8 cellular contexts compared by ENCODE assay signal in genomic region chr12:122499991-122500684, GRCh38. TPM values are rescaled to one million over a fixed set of nuclear protein-coding genes. Genes with fewer than 3 reads are reported as not detected.
A peak's percentile ranks its signal among the peaks of the same experiment; 100 is the strongest.
DNase-seq lines count a peak whose midpoint lies in the region; ATAC-seq and TF ChIP-seq lines count a peak whose summit lies in the region.

No MANE protein-coding gene starts in this region.

- H3K4me3 ChIP-seq in iPS-20b (ENCODE audit: low read length) (peak overlapping the region; percentile 75), skin epidermis (peak overlapping the region; percentile 61 to 85 (median 78))

- DNase-seq in GM10266 (ENCODE audit: extremely low spot score) (peak; percentile 56), NCI-H1105 treated with DMSO at 0.1 percent for 48 hours (lab: John Stamatoyannopoulos, UW) (peak; percentile 66), T-helper 17 cell (peak in 1 of 3 donors; percentile 22), OCI-M2 (lab: John Stamatoyannopoulos, UW; ENCODE audit: unreplicated experiment) (no peak)

- H3K27ac ChIP-seq in iPS-20b (ENCODE audit: low read length), result peak overlapping the region; percentile 75
- H3K27ac ChIP-seq in skin epidermis, result peak overlapping the region; percentile 74 to 99 (median 98)

- TF ChIP-seq CTCF in GM10266 (IDR thresholded peaks at IDR 0.05; ENCODE audit: control insufficient read depth, insufficient read depth, low read depth, missing control alignments) (no peak), brain (conservative IDR thresholded peaks at IDR 0.05) (no peak)

- H3K4me1 Mint-ChIP-seq in T-helper 17 cell (peaks cover 30% of the 10 kb centered on the region), brain (peaks cover 45% of the 10 kb centered on the region)

- peaks cover 0 to 3% (median 2%) of the 10 kb centered on the region in 5 experiments for H3K9me3 Mint-ChIP-seq in brain

- H3K27me3 Mint-ChIP-seq in T-helper 17 cell, result no peaks in the 10 kb centered on the region
- H3K27me3 Mint-ChIP-seq in brain, result peaks cover 8% of the 10 kb centered on the region

- ATAC-seq in HG02623 (IDR thresholded peaks at IDR 0.05; ENCODE audit: unreplicated experiment) (peak; percentile 9), T-helper 17 cell (peak; percentile 13)

- peaks cover 5% of the 10 kb centered on the region; the same call in 1 of the 2 replicates for H3K4me1 ChIP-seq in iPS-20b (ENCODE audit: insufficient read depth, low read length)

- peaks cover 48% of the 10 kb centered on the region for H3K36me3 ChIP-seq in iPS-20b (ENCODE audit: insufficient read depth, low read depth, low read length)

- H3K36me3 Mint-ChIP-seq in T-helper 17 cell (ENCODE audit: low read depth) (no peaks in the 10 kb centered on the region), brain (peaks cover 36% of the 10 kb centered on the region)

- no peaks in the 10 kb centered on the region for H3K27me3 ChIP-seq in iPS-20b (ENCODE audit: insufficient read depth, low read length)

- peak overlapping the region; percentile 97 for H3K4me3 Mint-ChIP-seq in T-helper 17 cell
- H3K4me3 Mint-ChIP-seq in brain, result peak overlapping the region; percentile 96 to 99 (median 98)

- peak overlapping the region; percentile 83 for H3K9ac ChIP-seq in iPS-20b (ENCODE audit: low read depth, low read length)

- H3K27ac Mint-ChIP-seq in T-helper 17 cell, result peak overlapping the region; percentile 96
- peak overlapping the region; percentile 95 to 100 (median 99) for H3K27ac Mint-ChIP-seq in brain

- H3K9me3 ChIP-seq in T-helper 17 cell (ENCODE audit: control insufficient read depth, low read length, poor library complexity, severe bottlenecking) (no peaks in the 10 kb centered on the region), iPS-20b (ENCODE audit: insufficient read depth, low read depth, low read length) (no peaks in the 10 kb centered on the region)

RNA-seq across cellular contexts. Expression of gene ZCCHC8, which starts 0.6 kb away (rescaled TPM):
- 10 to 100 TPM; 53.0 to 60.3 TPM for total RNA-seq in T-helper 17 cell
- polyA plus RNA-seq in brain (ENCODE audit: insufficient read depth, low read depth, low replicate concordance), result 4.9 TPM

RNA-seq across cellular contexts. Expression of gene RSRC2, which starts 26.6 kb away (rescaled TPM):
- 100 to 1,000 TPM; 292 to 297 TPM for total RNA-seq in T-helper 17 cell
- 62.6 TPM for polyA plus RNA-seq in brain (ENCODE audit: insufficient read depth, low read depth, low replicate concordance)

RNA-seq across cellular contexts. Expression of gene KNTC1, which starts 26.9 kb away (rescaled TPM):
- total RNA-seq in T-helper 17 cell, result 10 to 100 TPM; 24.1 to 25.1 TPM
- polyA plus RNA-seq in brain (ENCODE audit: insufficient read depth, low read depth, low replicate concordance), result 8.9 TPM
